6 cellular contexts compared by ENCODE assay signal in the genomic region with DNA sequence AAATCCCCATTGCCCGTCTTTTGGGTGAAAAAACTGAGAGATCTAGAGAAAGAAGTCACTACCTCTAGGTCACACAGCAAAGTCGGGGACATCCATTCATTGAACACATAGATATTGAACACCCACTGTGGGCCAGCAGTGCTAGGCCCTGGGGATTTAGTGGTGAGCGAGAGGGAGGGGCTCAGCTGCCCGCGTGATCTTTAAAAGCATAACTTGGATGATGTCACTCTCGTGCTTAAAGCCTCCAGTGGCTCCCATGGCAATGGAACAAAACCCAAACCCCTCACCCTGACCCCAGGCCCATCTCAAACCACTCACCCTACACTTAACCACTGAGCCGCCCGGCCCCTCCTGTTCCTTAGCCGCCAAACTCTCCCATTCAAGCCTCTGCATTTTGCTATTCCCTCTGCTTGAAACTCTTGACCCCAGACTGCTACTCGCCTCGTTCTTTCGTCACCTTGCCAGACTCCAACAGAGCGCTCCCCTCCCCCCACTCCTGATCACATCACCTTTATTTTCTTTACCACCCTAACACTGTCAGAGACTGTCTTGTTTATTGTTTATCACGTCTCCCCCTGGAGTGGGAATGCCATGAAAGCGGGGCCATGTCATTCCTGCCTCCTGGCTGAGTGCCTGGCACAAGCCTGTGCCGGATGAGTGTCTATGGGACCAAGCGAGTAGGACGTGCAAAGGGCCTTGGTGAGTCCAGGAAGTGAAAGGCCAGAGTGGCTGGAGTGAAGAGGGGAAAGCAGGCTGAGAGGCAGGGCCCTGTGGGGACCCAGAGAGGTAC. TPM values are rescaled to one million over a fixed set of nuclear protein-coding genes. Genes with fewer than 3 reads are reported as not detected.
DNase-seq lines count a peak whose midpoint lies in the region; ATAC-seq and TF ChIP-seq lines count a peak whose summit lies in the region.

No MANE protein-coding gene starts in this region.

- WGBS in smooth muscle cell (ENCODE audit: low lambda C conversion rate): 25% methylated on average over 18 of the region's 18 CpGs

- no peaks in the 10 kb centered on the region for H3K9me3 Mint-ChIP-seq in endothelial cell (ENCODE audit: unreplicated experiment)

- no peaks in the 10 kb centered on the region for H3K36me3 ChIP-seq in smooth muscle cell (ENCODE audit: low read depth)

- H3K4me1 Mint-ChIP-seq in endothelial cell (ENCODE audit: unreplicated experiment): peaks cover 18% of the 10 kb centered on the region

- H3K27ac ChIP-seq in smooth muscle cell (ENCODE audit: low read depth): peak overlapping the region; percentile 85

- ATAC-seq in GM21528 (IDR thresholded peaks at IDR 0.05; ENCODE audit: low FRiP score, unreplicated experiment) (peak; percentile 28), GM21367 (IDR thresholded peaks at IDR 0.05; ENCODE audit: unreplicated experiment) (no peak)

- H3F3A ChIP-seq in smooth muscle cell (ENCODE audit: low read depth): peaks cover 6% of the 10 kb centered on the region

- peaks cover 18% of the 10 kb centered on the region for H3K27me3 ChIP-seq in smooth muscle cell (ENCODE audit: low read depth)

- peak overlapping the region; percentile 27 for H3K27ac Mint-ChIP-seq in endothelial cell (ENCODE audit: unreplicated experiment)

- peak overlapping the region; percentile 86 for H3K4me2 ChIP-seq in smooth muscle cell

- peaks cover 9% of the 10 kb centered on the region for H3K79me2 ChIP-seq in smooth muscle cell (ENCODE audit: low read depth)

- peak overlapping the region; percentile 52 for H3K4me3 Mint-ChIP-seq in endothelial cell (ENCODE audit: unreplicated experiment)

- TF ChIP-seq CTCF in endothelial cell (IDR thresholded peaks at IDR 0.05; ENCODE audit: unreplicated experiment): no peak
- TF ChIP-seq CTCF in smooth muscle cell (IDR thresholded peaks at IDR 0.05; ENCODE audit: borderline replicate concordance, insufficient read depth, poor library complexity, severe bottlenecking): no peak

- peaks cover 23% of the 10 kb centered on the region for H3K4me1 ChIP-seq in smooth muscle cell (ENCODE audit: low read depth)

- peaks cover 11% of the 10 kb centered on the region for H4K20me1 ChIP-seq in smooth muscle cell (ENCODE audit: low read depth)

- peak; percentile 67 for DNase-seq in AG08396 (ENCODE audit: low spot score)
- DNase-seq in NCI-H69 (lab: John Stamatoyannopoulos, UW): peak; percentile 88
- DNase-seq in endothelial cell (ENCODE audit: low spot score): no peak
- DNase-seq in smooth muscle cell (lab: John Stamatoyannopoulos, UW; ENCODE audit: unreplicated experiment): peak; percentile 51

- peak overlapping the region; percentile 70 for H3K9ac ChIP-seq in smooth muscle cell (ENCODE audit: low read depth)

- no peak overlapping the region for H2AFZ ChIP-seq in smooth muscle cell (ENCODE audit: low read depth)

- peaks cover 6% of the 10 kb centered on the region for H3K27me3 Mint-ChIP-seq in endothelial cell (ENCODE audit: unreplicated experiment)

- H3K36me3 Mint-ChIP-seq in endothelial cell (ENCODE audit: low read depth, unreplicated experiment): peaks cover 12% of the 10 kb centered on the region

- H3K4me3 ChIP-seq in smooth muscle cell: peak overlapping the region; percentile 53

- no peaks in the 10 kb centered on the region for H3K9me3 ChIP-seq in smooth muscle cell (replicated peaks; ENCODE audit: low read depth)

RNA-seq across cellular contexts. Expression of gene PIP5KL1, which starts 0.7 kb away (rescaled TPM):
- total RNA-seq in endothelial cell (ENCODE audit: unreplicated experiment): 2.4 TPM
- 1.1 and 9.2 TPM in 2 replicates for total RNA-seq in smooth muscle cell
- 2.7 and 9.7 TPM in 2 replicates for polyA plus RNA-seq in smooth muscle cell

RNA-seq across cellular contexts. Expression of gene DPM2, which starts 6.4 kb away (rescaled TPM):
- total RNA-seq in endothelial cell (ENCODE audit: unreplicated experiment) (31.5 TPM), smooth muscle cell (23.6 and 26.0 TPM in 2 replicates)
- 68.5 and 72.8 TPM in 2 replicates for polyA plus RNA-seq in smooth muscle cell

RNA-seq across cellular contexts. Expression of gene ST6GALNAC4, which starts 14.4 kb away (rescaled TPM):
- 25.0 TPM for total RNA-seq in endothelial cell (ENCODE audit: unreplicated experiment)
- total RNA-seq in smooth muscle cell: 5.3 and 22.5 TPM in 2 replicates
- polyA plus RNA-seq in smooth muscle cell: 12.1 and 13.6 TPM in 2 replicates

RNA-seq across cellular contexts. Expression of gene ST6GALNAC6, which starts 31.9 kb away (rescaled TPM):
- total RNA-seq in endothelial cell (ENCODE audit: unreplicated experiment) (80.0 TPM), smooth muscle cell (34.3 and 36.4 TPM in 2 replicates)
- polyA plus RNA-seq in smooth muscle cell: 48.8 and 65.8 TPM in 2 replicates

RNA-seq across cellular contexts. Expression of gene EEIG1, which starts 49.5 kb away (rescaled TPM):
- 27.3 TPM for total RNA-seq in endothelial cell (ENCODE audit: unreplicated experiment)
- 9.2 and 21.2 TPM in 2 replicates for total RNA-seq in smooth muscle cell
- polyA plus RNA-seq in smooth muscle cell: 18.1 and 19.4 TPM in 2 replicates
